1 cellular context compared by ENCODE assay signal in genomic region chr7:15334524-15335269, GRCh38.
TF ChIP-seq lines count a peak whose summit lies in the region.

No MANE protein-coding gene starts in this region.

TF ChIP-seq in GM23338, 12 proteins besides CTCF, POLR2A, EP300 and RAD21 (continued from another document):
- TF ChIP-seq ZNF462 (CRISPR knock-in tag; IDR thresholded peaks at IDR 0.05) (no peak), ETS1 (IDR thresholded peaks at IDR 0.05) (no peak), STAT1 (IDR thresholded peaks at IDR 0.05; ENCODE audit: unreplicated experiment) (no peak), CREB1 (CRISPR knock-in tag; IDR thresholded peaks at IDR 0.05; ENCODE audit: low read depth) (no peak)
